In the genomic region with DNA sequence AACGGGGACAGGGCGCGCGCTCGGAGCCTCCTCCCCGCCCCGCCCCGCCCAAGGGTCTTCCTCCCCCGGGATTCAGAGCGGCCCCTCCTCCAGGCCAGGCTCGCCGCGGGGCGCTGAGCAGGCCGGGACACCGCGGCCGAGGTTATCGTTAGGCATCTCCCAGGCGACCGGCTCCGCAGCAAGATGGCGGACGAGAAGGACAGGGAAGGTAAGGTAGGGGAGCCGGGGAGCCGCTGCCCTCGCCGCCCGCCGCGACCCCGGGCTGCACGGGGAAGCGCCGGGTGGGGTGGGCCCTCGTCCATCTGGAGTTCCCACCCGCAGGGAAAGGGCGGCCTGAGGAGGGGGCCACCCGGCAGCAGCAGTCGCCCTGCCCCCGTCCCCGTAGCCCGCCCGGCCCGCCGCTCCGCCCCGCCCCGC, we compare ENCODE assay signal across 8 cellular contexts.
A peak's percentile ranks its signal among the peaks of the same experiment; 100 is the strongest.
DNase-seq lines count a peak whose midpoint lies in the region; ATAC-seq, FAIRE-seq and TF ChIP-seq lines count a peak whose summit lies in the region.

No MANE protein-coding gene starts in this region.

- H3K36me3 ChIP-seq in IMR-90 (ENCODE audit: control insufficient read depth, insufficient read depth, low read length) (no peaks in the 10 kb centered on the region), PC-3 (ENCODE audit: low read depth, low read length) (no peaks in the 10 kb centered on the region)

- H4K5ac ChIP-seq in IMR-90 (ENCODE audit: low read depth, low read length), result no peak overlapping the region; the same call in 1 of the 2 replicates

- peak overlapping the region; percentile 81; the same call in 1 of the 2 replicates for H4K91ac ChIP-seq in IMR-90 (ENCODE audit: insufficient read depth, low read depth, low read length)

- intact Hi-C loops in IMR-90 (cut with micrococcal nuclease) (loop anchor here (1.0 to 2.0 kb wide), 3 partner anchors 73 to 369 kb away; partner anchors contain the start of gene COX20), PC-3 (cut with micrococcal nuclease) (loop anchor here (1.0 to 10.0 kb wide), 3 partner anchors 106 to 515 kb away; partner anchors contain the start of genes ADSS2 and HNRNPU), left ventricle myocardium superior (cut with micrococcal nuclease) (no loop called here)
- intact Hi-C loops in activated naive CD4-positive, alpha-beta T cell treated with anti-CD3 and anti-CD28 coated beads for 36 hours (cut with micrococcal nuclease), result loop anchor here (1.0 to 10.0 kb wide), 13 partner anchors 51 to 1962 kb away; partner anchors contain the start of genes AHCTF1, CEP170, COX20 and HNRNPU

- peak overlapping the region; percentile 22 for H3K4me2 ChIP-seq in IMR-90 (ENCODE audit: low read depth, low read length)
- H3K4me2 ChIP-seq in PC-3 (ENCODE audit: low read length), result peak overlapping the region; percentile 87

- peaks cover 19% of the 10 kb centered on the region for H3K79me2 ChIP-seq in PC-3 (ENCODE audit: low read length)

- CTCF ChIA-PET in IMR-90 (lab: Yijun Ruan, JAX) (interaction anchor here (1.0 to 1.3 kb wide), 2 partner anchors 72 to 73 kb away, joined by 5 to 6 read pairs; no protein-coding TSS in a partner anchor), PC-3 (lab: Charles Lee) (no interaction called here)
- CTCF ChIA-PET in activated naive CD4-positive, alpha-beta T cell treated with anti-CD3 and anti-CD28 coated beads for 36 hours (lab: Charles Lee), result no interaction called here

- peak overlapping the region; percentile 92 for H2BK5ac ChIP-seq in IMR-90 (ENCODE audit: low read depth, low read length, poor library complexity, severe bottlenecking)

- H3F3A ChIP-seq in PC-3 (ENCODE audit: low read length, unreplicated experiment), result no peaks in the 10 kb centered on the region

- peak overlapping the region; percentile 98 for H3K27ac Mint-ChIP-seq in activated naive CD4-positive, alpha-beta T cell treated with anti-CD3 and anti-CD28 coated beads for 36 hours

- H3K9me2 ChIP-seq in PC-3 (replicated peaks; ENCODE audit: low read length), result no peaks in the 10 kb centered on the region

- no peak for FAIRE-seq in frontal cortex (lab: Jason Lieb, UNC)

- peak overlapping the region; percentile 94 for H3K4ac ChIP-seq in IMR-90 (ENCODE audit: low read depth, low read length)

- TF ChIP-seq CTCF in IMR-90 (conservative IDR thresholded peaks at IDR 0.05; ENCODE audit: low read depth, low read length) (no peak), PC-3 (conservative IDR thresholded peaks at IDR 0.05; ENCODE audit: low read depth, low read length) (no peak)

- H3K14ac ChIP-seq in IMR-90 (replicated peaks; ENCODE audit: low read depth, low read length), result no peak overlapping the region; the same call in 1 of the 2 replicates

- peak overlapping the region; percentile 51; the same call in 1 of the 2 replicates for H3K18ac ChIP-seq in IMR-90 (ENCODE audit: low read depth, low read length)

- no peak overlapping the region for H2BK15ac ChIP-seq in IMR-90 (ENCODE audit: low read depth, low read length)

- H3K4me1 ChIP-seq in IMR-90 (ENCODE audit: control insufficient read depth, insufficient read depth, low read length) (peaks cover 10% of the 10 kb centered on the region), PC-3 (ENCODE audit: insufficient read depth, low read length) (peaks cover 21% of the 10 kb centered on the region)

- peaks cover 1% of the 10 kb centered on the region for H3K36me3 Mint-ChIP-seq in activated naive CD4-positive, alpha-beta T cell treated with anti-CD3 and anti-CD28 coated beads for 36 hours (ENCODE audit: low read depth)

- no peak overlapping the region for H2AK5ac ChIP-seq in IMR-90 (ENCODE audit: low read depth, low read length)

- TF ChIP-seq POLR2A in IMR-90 (IDR thresholded peaks at IDR 0.05; ENCODE audit: low read depth, low read length), result no peak; the same call in 1 of the 2 replicates

- in situ Hi-C loops in IMR-90 (cut with MboI; ENCODE audit: low sequenced_read_pairs), result no loop called here

- peak overlapping the region; percentile 76 to 82; a peak in 3 of 4 replicates for H4K8ac ChIP-seq in IMR-90 (ENCODE audit: low read depth in 2 of 2, low read length in 2 of 2)

- ATAC-seq in GM21723 (IDR thresholded peaks at IDR 0.05; ENCODE audit: unreplicated experiment) (peak; percentile 75), IMR-90 (ENCODE audit: low read depth) (peak; percentile 79), PC-3 (peak; percentile 71), left ventricle myocardium superior (peak; percentile 76)

- H3K27me3 ChIP-seq in IMR-90 (ENCODE audit: control insufficient read depth, insufficient read depth, low read length) (no peaks in the 10 kb centered on the region), PC-3 (ENCODE audit: low read length) (no peaks in the 10 kb centered on the region)

- H2AFZ ChIP-seq in IMR-90 (replicated peaks; ENCODE audit: low read length, poor library complexity), result peak overlapping the region; percentile 90
- peak overlapping the region; percentile 69 for H2AFZ ChIP-seq in PC-3 (ENCODE audit: low read length)

- DNase-seq in EH (ENCODE audit: low read depth), result peak; percentile 78
- peak; percentile 54 for DNase-seq in IMR-90
- DNase-seq in PC-3, result peak; percentile 65
- DNase-seq in activated naive CD4-positive, alpha-beta T cell treated with anti-CD3 and anti-CD28 coated beads for 36 hours, result peak; percentile 61
- peak; percentile 90 for DNase-seq in left ventricle myocardium superior
- DNase-seq in retina, result peak; percentile 95
- no peak for DNase-seq in frontal cortex (ENCODE audit: low spot score in 2 of 2)

- POLR2A ChIA-PET in IMR-90 (lab: Charles Lee; ENCODE audit: unreplicated experiment) (no interaction called here), PC-3 (lab: Charles Lee; ENCODE audit: unreplicated experiment) (interaction anchor here (0.5 to 1.5 kb wide), 4 partner anchors 70 to 151 kb away, joined by 3 to 15 read pairs (median 5); partner anchors contain the start of gene HNRNPU)

- no peak for TF ChIP-seq RAD21 in IMR-90 (IDR thresholded peaks at IDR 0.05; ENCODE audit: low read length)

- H3K9me3 Mint-ChIP-seq in activated naive CD4-positive, alpha-beta T cell treated with anti-CD3 and anti-CD28 coated beads for 36 hours, result no peaks in the 10 kb centered on the region

- no CpG with 5 or more reads among the region's 49 CpGs for WGBS in IMR-90 (ENCODE audit: extremely low coverage in 2 of 2, insufficient read length in 1 of 2), 2 experiments

- peaks cover 3% of the 10 kb centered on the region for H3K9me1 ChIP-seq in IMR-90 (ENCODE audit: insufficient read depth, low read length)

- no peaks in the 10 kb centered on the region for H4K20me1 ChIP-seq in IMR-90 (ENCODE audit: insufficient read depth, low read length)
- no peaks in the 10 kb centered on the region for H4K20me1 ChIP-seq in PC-3 (ENCODE audit: low read length)

- no peaks in the 10 kb centered on the region for H3K27me3 Mint-ChIP-seq in activated naive CD4-positive, alpha-beta T cell treated with anti-CD3 and anti-CD28 coated beads for 36 hours (ENCODE audit: low read depth)

- H3K56ac ChIP-seq in IMR-90 (ENCODE audit: extremely low read depth, insufficient read depth, low read length), result 0 out of 2 replicates have a peak overlapping the region, but pooled peaks have one; percentile 26

- H3K4me3 ChIP-seq in IMR-90 (ENCODE audit: insufficient read depth, low read depth, low read length) (peak overlapping the region; percentile 90), PC-3 (ENCODE audit: low read length) (peak overlapping the region; percentile 74)

- H2BK20ac ChIP-seq in IMR-90 (ENCODE audit: low read depth, low read length), result no peak overlapping the region

- H3K27ac ChIP-seq in IMR-90 (ENCODE audit: insufficient read depth, low read length) (peak overlapping the region; percentile 97), PC-3 (ENCODE audit: low read length) (peak overlapping the region; percentile 95)

- H3K79me1 ChIP-seq in IMR-90 (ENCODE audit: low read depth in 1 of 2, low read length in 2 of 2), result peaks cover 13 to 15% of the 10 kb centered on the region in 2 experiments

- dilution Hi-C loops in IMR-90 (cut with HindIII; ENCODE audit: low sequenced_read_pairs, unreplicated experiment), result no loop called here

- BruUV-seq in IMR-90 (replicated peaks; lab: Mats Ljungman, UMichigan) (no TSS peak), PC-3 (replicated peaks; lab: Mats Ljungman, UMichigan) (no TSS peak)

- H3K4me1 Mint-ChIP-seq in activated naive CD4-positive, alpha-beta T cell treated with anti-CD3 and anti-CD28 coated beads for 36 hours (ENCODE audit: low read depth), result peaks cover 11% of the 10 kb centered on the region

- H3K9me3 ChIP-seq in IMR-90 (ENCODE audit: control insufficient read depth, insufficient read depth, low read length) (no peaks in the 10 kb centered on the region), PC-3 (ENCODE audit: low read length) (no peaks in the 10 kb centered on the region)

- peak overlapping the region; percentile 93 for H3K4me3 Mint-ChIP-seq in activated naive CD4-positive, alpha-beta T cell treated with anti-CD3 and anti-CD28 coated beads for 36 hours

- peak overlapping the region; percentile 97 for H2AK9ac ChIP-seq in IMR-90 (replicated peaks; ENCODE audit: low read depth, low read length, poor library complexity)

- peak overlapping the region; percentile 53; the same call in 1 of the 2 replicates for H2BK120ac ChIP-seq in IMR-90 (ENCODE audit: low read depth, low read length)

- H3K9ac ChIP-seq in IMR-90 (ENCODE audit: low read depth, low read length) (peak overlapping the region; percentile 94), PC-3 (ENCODE audit: low read length) (peak overlapping the region; percentile 96)

- H3K23ac ChIP-seq in IMR-90 (ENCODE audit: low read depth, low read length), result no peak overlapping the region

TF ChIP-seq in IMR-90, 13 proteins besides CTCF, POLR2A, EP300 and RAD21 (continues in another document):
- TF ChIP-seq, protein P1, sequence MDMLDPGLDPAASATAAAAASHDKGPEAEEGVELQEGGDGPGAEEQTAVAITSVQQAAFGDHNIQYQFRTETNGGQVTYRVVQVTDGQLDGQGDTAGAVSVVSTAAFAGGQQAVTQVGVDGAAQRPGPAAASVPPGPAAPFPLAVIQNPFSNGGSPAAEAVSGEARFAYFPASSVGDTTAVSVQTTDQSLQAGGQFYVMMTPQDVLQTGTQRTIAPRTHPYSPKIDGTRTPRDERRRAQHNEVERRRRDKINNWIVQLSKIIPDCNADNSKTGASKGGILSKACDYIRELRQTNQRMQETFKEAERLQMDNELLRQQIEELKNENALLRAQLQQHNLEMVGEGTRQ (IDR thresholded peaks at IDR 0.05; ENCODE audit: low read depth, low read length), result no peak
- TF ChIP-seq RFX5 (IDR thresholded peaks at IDR 0.05; ENCODE audit: low read depth, low read length) (no peak), FOS (IDR thresholded peaks at IDR 0.05; ENCODE audit: low read depth, low read length) (no peak), MAFK (IDR thresholded peaks at IDR 0.05; ENCODE audit: low read depth, low read length) (no peak), CHD1 (IDR thresholded peaks at IDR 0.05; ENCODE audit: low read depth, low read length) (no peak), RCOR1 (IDR thresholded peaks at IDR 0.05; ENCODE audit: insufficient replicate concordance, low read length) (no peak), MXI1 (IDR thresholded peaks at IDR 0.05; ENCODE audit: borderline replicate concordance, low read depth, low read length) (no peak)

Comparison
In these comparisons a context has a peak if more than half of its experiments do, and no peak if none do; other contexts are left out.
1. DNase-seq: peak in EH (single experiment), IMR-90 (single experiment), PC-3 (single experiment), activated naive CD4-positive, alpha-beta T cell treated with anti-CD3 and anti-CD28 coated beads for 36 hours (single experiment), left ventricle myocardium superior (single experiment) and retina (single experiment); none in frontal cortex (0 of 2).
2. Peak in every context shown above with its lines, with median percentiles within 50 percentile points of each other: ATAC-seq.